In the genomic region with DNA sequence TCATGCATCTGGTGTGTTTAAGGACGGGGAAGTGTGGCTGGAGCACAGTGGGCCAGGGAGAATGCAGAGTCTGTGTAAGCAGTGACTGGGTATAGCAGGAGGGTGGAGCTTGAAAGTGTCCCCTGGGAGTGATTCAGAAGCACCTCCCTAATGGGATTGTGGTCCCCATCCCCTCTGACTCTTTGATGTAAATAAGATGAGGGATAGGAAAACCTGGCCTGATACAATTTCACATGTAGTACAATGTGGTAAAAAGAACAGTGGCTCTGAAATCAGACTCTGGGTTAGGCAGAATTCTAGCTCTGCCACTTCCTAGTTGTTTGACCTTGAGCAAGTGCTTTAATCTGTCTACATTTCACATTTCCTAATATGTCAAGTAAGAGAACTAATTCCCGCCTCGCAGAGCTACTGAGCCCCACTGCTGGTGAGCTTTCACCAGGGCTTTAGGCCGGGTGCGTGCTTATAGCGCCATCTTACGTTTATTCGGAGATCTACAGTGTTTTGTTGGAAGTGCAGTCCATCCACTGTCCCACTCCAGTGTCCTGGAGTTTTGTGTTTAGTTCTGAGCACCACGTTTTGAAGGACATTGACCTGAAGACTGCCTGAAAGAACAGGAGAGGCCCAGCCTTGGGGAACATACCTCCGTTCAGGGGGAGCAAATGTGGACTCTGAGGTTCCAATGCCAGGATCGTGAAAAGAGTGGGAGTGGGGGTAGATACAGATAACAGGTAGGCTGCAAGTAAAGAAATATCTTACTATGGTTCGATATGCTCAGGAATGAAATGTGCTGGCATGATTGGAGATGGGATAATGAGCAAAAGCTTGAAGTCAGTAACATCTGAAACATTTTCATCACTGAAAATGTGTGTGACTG, we compare ENCODE assay signal across 8 cellular contexts. TPM values are rescaled to one million over a fixed set of nuclear protein-coding genes. Genes with fewer than 3 reads are reported as not detected.
DNase-seq lines count a peak whose midpoint lies in the region; ATAC-seq and TF ChIP-seq lines count a peak whose summit lies in the region.

No MANE protein-coding gene starts in this region.

- 23% methylated on average over 12 of the region's 12 CpGs for WGBS in smooth muscle cell (ENCODE audit: low lambda C conversion rate)

- H4K20me1 ChIP-seq in smooth muscle cell (ENCODE audit: low read depth): peaks cover 57% of the 10 kb centered on the region

- peaks cover 26% of the 10 kb centered on the region for H3K79me2 ChIP-seq in smooth muscle cell (ENCODE audit: low read depth)

- in situ Hi-C loops in T47D (cut with HindIII; ENCODE audit: low pct_unique_long_range_greater_than_20kb, low sequenced_read_pairs): no loop called here

- peak overlapping the region; percentile 54 for H3K27ac ChIP-seq in RWPE1
- no peak overlapping the region for H3K27ac ChIP-seq in smooth muscle cell (ENCODE audit: low read depth)

- no peaks in the 10 kb centered on the region for H3K27me3 ChIP-seq in smooth muscle cell (ENCODE audit: low read depth)

- no peak overlapping the region for H3K4me2 ChIP-seq in smooth muscle cell

- no peak overlapping the region for H3K4me3 ChIP-seq in smooth muscle cell

- no peak overlapping the region for H3K9ac ChIP-seq in smooth muscle cell (ENCODE audit: low read depth)

- CTCF ChIA-PET in RWPE1 (lab: Yijun Ruan, JAX): interaction anchor here (0.6 to 2.6 kb wide), 21 partner anchors 15 to 664 kb away, joined by 3 to 13 read pairs (median 5); partner anchors contain the start of gene RUSC2

- no peaks in the 10 kb centered on the region for H3K36me3 ChIP-seq in smooth muscle cell (ENCODE audit: low read depth)

- peak; percentile 99 for TF ChIP-seq CTCF in RWPE1 (conservative IDR thresholded peaks at IDR 0.05; ENCODE audit: low read depth)
- TF ChIP-seq CTCF in smooth muscle cell (IDR thresholded peaks at IDR 0.05; ENCODE audit: borderline replicate concordance, insufficient read depth, poor library complexity, severe bottlenecking): peak; percentile 95

- peak; percentile 49 for DNase-seq in DMS114 treated with DMSO at 0.1 percent for 48 hours (lab: John Stamatoyannopoulos, UW; ENCODE audit: unreplicated experiment)
- DNase-seq in HuH-7.5 (ENCODE audit: low spot score): peak; percentile 73
- peak; percentile 79 for DNase-seq in RWPE1 (ENCODE audit: low spot score)
- DNase-seq in T47D (ENCODE audit: low read depth in 1 of 2, low spot score in 1 of 2): peak; percentile 56 to 75
- DNase-seq in islet precursor cell: peak; percentile 77
- no peak for DNase-seq in smooth muscle cell (lab: John Stamatoyannopoulos, UW; ENCODE audit: unreplicated experiment)
- no peak for DNase-seq in activated CD4-positive, CD25-positive, alpha-beta regulatory T cell treated with anti-CD3 and anti-CD28 coated beads, Interleukin-2, amount 50 U/mL, for 72 hours

- H3F3A ChIP-seq in smooth muscle cell (ENCODE audit: low read depth): no peaks in the 10 kb centered on the region

- no peak for ATAC-seq in GM21529 (IDR thresholded peaks at IDR 0.05; ENCODE audit: unreplicated experiment)

- POLR2A ChIA-PET in RWPE1 (lab: Yijun Ruan, JAX; ENCODE audit: low non-redundant PET): no interaction called here

- H2AFZ ChIP-seq in smooth muscle cell (ENCODE audit: low read depth): no peak overlapping the region

- no peaks in the 10 kb centered on the region for H3K9me3 ChIP-seq in smooth muscle cell (replicated peaks; ENCODE audit: low read depth)

- peaks cover 10% of the 10 kb centered on the region for H3K4me1 ChIP-seq in smooth muscle cell (ENCODE audit: low read depth)

RNA-seq across cellular contexts. Expression of gene TESK1, which starts 51.2 kb away (rescaled TPM):
- 10.0 and 14.2 TPM in 2 replicates for total RNA-seq in smooth muscle cell
- polyA plus RNA-seq in smooth muscle cell: 19.4 and 25.6 TPM in 2 replicates

Comparison
In these comparisons a context has a peak if more than half of its experiments do, and no peak if none do; other contexts are left out.
1. DNase-seq: peak in DMS114 treated with DMSO at 0.1 percent for 48 hours (single experiment), HuH-7.5 (single experiment), RWPE1 (single experiment), T47D (2 of 2) and islet precursor cell (single experiment); none in smooth muscle cell (single experiment) and activated CD4-positive, CD25-positive, alpha-beta regulatory T cell treated with anti-CD3 and anti-CD28 coated beads, Interleukin-2, amount 50 U/mL, for 72 hours (single experiment).